Comparison of ENCODE assay signal across 1 cellular context in the genomic region with DNA sequence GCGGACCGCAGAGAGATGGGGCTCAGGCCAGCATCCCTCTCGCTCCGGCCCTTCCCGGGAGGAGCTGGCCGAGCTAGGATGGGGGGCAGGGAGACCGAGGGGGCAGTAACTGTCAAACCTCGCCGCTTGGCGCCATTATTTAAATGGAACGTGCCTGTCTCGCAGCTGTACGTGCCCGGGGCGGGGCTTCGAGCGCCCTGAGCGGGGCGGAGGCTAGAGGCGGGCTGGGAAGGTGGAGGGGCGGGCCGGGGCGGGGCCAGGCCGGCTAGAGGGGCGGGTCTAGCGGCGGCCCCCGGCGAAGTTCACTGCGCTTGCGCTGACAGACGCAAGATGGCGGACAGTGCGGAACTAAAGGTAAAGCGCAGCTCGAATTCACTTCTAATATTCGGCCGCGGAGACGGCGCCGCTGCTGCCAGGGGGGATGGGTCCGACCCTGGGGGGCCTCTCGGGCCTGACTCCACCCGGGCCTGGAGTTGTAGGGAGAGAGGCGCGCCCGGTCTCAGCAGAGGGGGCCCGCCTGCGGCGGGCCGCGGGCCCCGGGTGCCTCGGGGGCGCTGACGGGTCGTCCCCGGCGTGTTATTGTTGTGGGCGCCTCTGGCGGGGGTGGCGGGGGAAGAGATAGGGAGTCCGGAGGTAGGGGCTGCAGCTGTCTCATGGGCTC.
TF ChIP-seq lines count a peak whose summit lies in the region.

A gene (plus strand): TSS at position 319 of the 661 bp plus-strand sequence. CDS start 12 bp downstream, at position 331.

TF ChIP-seq in HepG2, 621 proteins besides CTCF, POLR2A, EP300 and RAD21 (continued from another document and continues in another):
- TF ChIP-seq, protein P1, sequence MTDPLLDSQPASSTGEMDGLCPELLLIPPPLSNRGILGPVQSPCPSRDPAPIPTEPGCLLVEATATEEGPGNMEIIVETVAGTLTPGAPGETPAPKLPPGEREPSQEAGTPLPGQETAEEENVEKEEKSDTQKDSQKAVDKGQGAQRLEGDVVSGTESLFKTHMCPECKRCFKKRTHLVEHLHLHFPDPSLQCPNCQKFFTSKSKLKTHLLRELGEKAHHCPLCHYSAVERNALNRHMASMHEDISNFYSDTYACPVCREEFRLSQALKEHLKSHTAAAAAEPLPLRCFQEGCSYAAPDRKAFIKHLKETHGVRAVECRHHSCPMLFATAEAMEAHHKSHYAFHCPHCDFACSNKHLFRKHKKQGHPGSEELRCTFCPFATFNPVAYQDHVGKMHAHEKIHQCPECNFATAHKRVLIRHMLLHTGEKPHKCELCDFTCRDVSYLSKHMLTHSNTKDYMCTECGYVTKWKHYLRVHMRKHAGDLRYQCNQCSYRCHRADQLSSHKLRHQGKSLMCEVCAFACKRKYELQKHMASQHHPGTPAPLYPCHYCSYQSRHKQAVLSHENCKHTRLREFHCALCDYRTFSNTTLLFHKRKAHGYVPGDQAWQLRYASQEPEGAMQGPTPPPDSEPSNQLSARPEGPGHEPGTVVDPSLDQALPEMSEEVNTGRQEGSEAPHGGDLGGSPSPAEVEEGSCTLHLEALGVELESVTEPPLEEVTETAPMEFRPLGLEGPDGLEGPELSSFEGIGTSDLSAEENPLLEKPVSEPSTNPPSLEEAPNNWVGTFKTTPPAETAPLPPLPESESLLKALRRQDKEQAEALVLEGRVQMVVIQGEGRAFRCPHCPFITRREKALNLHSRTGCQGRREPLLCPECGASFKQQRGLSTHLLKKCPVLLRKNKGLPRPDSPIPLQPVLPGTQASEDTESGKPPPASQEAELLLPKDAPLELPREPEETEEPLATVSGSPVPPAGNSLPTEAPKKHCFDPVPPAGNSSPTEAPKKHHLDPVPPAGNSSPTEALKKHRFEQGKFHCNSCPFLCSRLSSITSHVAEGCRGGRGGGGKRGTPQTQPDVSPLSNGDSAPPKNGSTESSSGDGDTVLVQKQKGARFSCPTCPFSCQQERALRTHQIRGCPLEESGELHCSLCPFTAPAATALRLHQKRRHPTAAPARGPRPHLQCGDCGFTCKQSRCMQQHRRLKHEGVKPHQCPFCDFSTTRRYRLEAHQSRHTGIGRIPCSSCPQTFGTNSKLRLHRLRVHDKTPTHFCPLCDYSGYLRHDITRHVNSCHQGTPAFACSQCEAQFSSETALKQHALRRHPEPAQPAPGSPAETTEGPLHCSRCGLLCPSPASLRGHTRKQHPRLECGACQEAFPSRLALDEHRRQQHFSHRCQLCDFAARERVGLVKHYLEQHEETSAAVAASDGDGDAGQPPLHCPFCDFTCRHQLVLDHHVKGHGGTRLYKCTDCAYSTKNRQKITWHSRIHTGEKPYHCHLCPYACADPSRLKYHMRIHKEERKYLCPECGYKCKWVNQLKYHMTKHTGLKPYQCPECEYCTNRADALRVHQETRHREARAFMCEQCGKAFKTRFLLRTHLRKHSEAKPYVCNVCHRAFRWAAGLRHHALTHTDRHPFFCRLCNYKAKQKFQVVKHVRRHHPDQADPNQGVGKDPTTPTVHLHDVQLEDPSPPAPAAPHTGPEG (CRISPR knock-in tag; IDR thresholded peaks at IDR 0.05) = no peak
- TF ChIP-seq GATAD1 (CRISPR knock-in tag; IDR thresholded peaks at IDR 0.05) = peak; percentile 33; the same call in 1 of the 2 replicates
- TF ChIP-seq, protein P2, sequence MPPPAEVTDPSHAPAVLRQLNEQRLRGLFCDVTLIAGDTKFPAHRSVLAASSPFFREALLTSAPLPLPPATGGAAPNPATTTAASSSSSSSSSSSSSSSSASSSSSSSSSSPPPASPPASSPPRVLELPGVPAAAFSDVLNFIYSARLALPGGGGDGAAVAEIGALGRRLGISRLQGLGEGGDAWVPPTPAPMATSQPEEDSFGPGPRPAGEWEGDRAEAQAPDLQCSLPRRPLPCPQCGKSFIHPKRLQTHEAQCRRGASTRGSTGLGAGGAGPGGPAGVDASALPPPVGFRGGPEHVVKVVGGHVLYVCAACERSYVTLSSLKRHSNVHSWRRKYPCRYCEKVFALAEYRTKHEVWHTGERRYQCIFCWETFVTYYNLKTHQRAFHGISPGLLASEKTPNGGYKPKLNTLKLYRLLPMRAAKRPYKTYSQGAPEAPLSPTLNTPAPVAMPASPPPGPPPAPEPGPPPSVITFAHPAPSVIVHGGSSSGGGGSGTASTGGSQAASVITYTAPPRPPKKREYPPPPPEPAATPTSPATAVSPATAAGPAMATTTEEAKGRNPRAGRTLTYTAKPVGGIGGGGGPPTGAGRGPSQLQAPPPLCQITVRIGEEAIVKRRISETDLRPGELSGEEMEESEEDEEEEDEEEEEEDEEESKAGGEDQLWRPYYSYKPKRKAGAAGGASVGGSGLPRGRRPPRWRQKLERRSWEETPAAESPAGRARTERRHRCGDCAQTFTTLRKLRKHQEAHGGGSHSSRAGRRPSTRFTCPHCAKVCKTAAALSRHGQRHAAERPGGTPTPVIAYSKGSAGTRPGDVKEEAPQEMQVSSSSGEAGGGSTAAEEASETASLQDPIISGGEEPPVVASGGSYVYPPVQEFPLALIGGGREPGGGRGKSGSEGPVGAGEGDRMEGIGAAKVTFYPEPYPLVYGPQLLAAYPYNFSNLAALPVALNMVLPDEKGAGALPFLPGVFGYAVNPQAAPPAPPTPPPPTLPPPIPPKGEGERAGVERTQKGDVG (CRISPR knock-in tag; IDR thresholded peaks at IDR 0.05; ENCODE audit: borderline replicate concordance) = no peak
- TF ChIP-seq, protein P3, sequence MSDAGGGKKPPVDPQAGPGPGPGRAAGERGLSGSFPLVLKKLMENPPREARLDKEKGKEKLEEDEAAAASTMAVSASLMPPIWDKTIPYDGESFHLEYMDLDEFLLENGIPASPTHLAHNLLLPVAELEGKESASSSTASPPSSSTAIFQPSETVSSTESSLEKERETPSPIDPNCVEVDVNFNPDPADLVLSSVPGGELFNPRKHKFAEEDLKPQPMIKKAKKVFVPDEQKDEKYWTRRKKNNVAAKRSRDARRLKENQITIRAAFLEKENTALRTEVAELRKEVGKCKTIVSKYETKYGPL (CRISPR knock-in tag; IDR thresholded peaks at IDR 0.05) = no peak
- TF ChIP-seq RAD51 (IDR thresholded peaks at IDR 0.05; ENCODE audit: borderline replicate concordance) = no peak
- peak; percentile 13; the same call in 1 of the 2 replicates for TF ChIP-seq KMT2A (CRISPR knock-in tag; IDR thresholded peaks at IDR 0.05)
- no peak for TF ChIP-seq ZNF101 (CRISPR knock-in tag; IDR thresholded peaks at IDR 0.05; ENCODE audit: borderline replicate concordance, low read depth)
- TF ChIP-seq TAF1 (CRISPR knock-in tag; IDR thresholded peaks at IDR 0.05) = peak; percentile 71
- TF ChIP-seq, protein P4, sequence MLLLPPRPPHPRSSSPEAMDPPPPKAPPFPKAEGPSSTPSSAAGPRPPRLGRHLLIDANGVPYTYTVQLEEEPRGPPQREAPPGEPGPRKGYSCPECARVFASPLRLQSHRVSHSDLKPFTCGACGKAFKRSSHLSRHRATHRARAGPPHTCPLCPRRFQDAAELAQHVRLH (CRISPR knock-in tag; IDR thresholded peaks at IDR 0.05; ENCODE audit: borderline replicate concordance, low read depth) = no peak
- TF ChIP-seq FOXP1 (IDR thresholded peaks at IDR 0.05) = no peak
- TF ChIP-seq FOXP1 (CRISPR knock-in tag; IDR thresholded peaks at IDR 0.05) = no peak
- peak; percentile 80; the same call in 1 of the 3 replicates for TF ChIP-seq MXI1 (IDR thresholded peaks at IDR 0.05; ENCODE audit: borderline replicate concordance, low read depth, low read length)
- TF ChIP-seq, protein P5, sequence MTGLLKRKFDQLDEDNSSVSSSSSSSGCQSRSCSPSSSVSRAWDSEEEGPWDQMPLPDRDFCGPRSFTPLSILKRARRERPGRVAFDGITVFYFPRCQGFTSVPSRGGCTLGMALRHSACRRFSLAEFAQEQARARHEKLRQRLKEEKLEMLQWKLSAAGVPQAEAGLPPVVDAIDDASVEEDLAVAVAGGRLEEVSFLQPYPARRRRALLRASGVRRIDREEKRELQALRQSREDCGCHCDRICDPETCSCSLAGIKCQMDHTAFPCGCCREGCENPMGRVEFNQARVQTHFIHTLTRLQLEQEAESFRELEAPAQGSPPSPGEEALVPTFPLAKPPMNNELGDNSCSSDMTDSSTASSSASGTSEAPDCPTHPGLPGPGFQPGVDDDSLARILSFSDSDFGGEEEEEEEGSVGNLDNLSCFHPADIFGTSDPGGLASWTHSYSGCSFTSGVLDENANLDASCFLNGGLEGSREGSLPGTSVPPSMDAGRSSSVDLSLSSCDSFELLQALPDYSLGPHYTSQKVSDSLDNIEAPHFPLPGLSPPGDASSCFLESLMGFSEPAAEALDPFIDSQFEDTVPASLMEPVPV (CRISPR knock-in tag; IDR thresholded peaks at IDR 0.05) = peak; percentile 95
- no peak for TF ChIP-seq ZNF451 (CRISPR knock-in tag; IDR thresholded peaks at IDR 0.05)
- no peak for TF ChIP-seq THYN1 (CRISPR knock-in tag; IDR thresholded peaks at IDR 0.05; ENCODE audit: borderline replicate concordance, low read depth)
- no peak for TF ChIP-seq CBX1 (IDR thresholded peaks at IDR 0.05; ENCODE audit: low read depth)
- TF ChIP-seq, protein P6, sequence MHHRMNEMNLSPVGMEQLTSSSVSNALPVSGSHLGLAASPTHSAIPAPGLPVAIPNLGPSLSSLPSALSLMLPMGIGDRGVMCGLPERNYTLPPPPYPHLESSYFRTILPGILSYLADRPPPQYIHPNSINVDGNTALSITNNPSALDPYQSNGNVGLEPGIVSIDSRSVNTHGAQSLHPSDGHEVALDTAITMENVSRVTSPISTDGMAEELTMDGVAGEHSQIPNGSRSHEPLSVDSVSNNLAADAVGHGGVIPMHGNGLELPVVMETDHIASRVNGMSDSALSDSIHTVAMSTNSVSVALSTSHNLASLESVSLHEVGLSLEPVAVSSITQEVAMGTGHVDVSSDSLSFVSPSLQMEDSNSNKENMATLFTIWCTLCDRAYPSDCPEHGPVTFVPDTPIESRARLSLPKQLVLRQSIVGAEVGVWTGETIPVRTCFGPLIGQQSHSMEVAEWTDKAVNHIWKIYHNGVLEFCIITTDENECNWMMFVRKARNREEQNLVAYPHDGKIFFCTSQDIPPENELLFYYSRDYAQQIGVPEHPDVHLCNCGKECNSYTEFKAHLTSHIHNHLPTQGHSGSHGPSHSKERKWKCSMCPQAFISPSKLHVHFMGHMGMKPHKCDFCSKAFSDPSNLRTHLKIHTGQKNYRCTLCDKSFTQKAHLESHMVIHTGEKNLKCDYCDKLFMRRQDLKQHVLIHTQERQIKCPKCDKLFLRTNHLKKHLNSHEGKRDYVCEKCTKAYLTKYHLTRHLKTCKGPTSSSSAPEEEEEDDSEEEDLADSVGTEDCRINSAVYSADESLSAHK (CRISPR knock-in tag; IDR thresholded peaks at IDR 0.05; ENCODE audit: borderline replicate concordance) = no peak
- TF ChIP-seq ZNF891 (CRISPR knock-in tag; IDR thresholded peaks at IDR 0.05) = no peak
- TF ChIP-seq, protein P7, sequence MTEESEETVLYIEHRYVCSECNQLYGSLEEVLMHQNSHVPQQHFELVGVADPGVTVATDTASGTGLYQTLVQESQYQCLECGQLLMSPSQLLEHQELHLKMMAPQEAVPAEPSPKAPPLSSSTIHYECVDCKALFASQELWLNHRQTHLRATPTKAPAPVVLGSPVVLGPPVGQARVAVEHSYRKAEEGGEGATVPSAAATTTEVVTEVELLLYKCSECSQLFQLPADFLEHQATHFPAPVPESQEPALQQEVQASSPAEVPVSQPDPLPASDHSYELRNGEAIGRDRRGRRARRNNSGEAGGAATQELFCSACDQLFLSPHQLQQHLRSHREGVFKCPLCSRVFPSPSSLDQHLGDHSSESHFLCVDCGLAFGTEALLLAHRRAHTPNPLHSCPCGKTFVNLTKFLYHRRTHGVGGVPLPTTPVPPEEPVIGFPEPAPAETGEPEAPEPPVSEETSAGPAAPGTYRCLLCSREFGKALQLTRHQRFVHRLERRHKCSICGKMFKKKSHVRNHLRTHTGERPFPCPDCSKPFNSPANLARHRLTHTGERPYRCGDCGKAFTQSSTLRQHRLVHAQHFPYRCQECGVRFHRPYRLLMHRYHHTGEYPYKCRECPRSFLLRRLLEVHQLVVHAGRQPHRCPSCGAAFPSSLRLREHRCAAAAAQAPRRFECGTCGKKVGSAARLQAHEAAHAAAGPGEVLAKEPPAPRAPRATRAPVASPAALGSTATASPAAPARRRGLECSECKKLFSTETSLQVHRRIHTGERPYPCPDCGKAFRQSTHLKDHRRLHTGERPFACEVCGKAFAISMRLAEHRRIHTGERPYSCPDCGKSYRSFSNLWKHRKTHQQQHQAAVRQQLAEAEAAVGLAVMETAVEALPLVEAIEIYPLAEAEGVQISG (CRISPR knock-in tag; IDR thresholded peaks at IDR 0.05) = peak; percentile 31; the same call in 1 of the 2 replicates
- peak; percentile 96 for TF ChIP-seq SIN3A (IDR thresholded peaks at IDR 0.05; ENCODE audit: borderline replicate concordance, low read depth, low read length)
- TF ChIP-seq TARDBP (CRISPR knock-in tag; IDR thresholded peaks at IDR 0.05) = peak; percentile 75; the same call in 1 of the 2 replicates
- TF ChIP-seq CCAR2 (optimal IDR thresholded peaks at IDR 0.05; ENCODE audit: low read depth, low read length) = no peak
- TF ChIP-seq NR2F1 (CRISPR knock-in tag; IDR thresholded peaks at IDR 0.05) = no peak
- no peak for TF ChIP-seq GPN1 (CRISPR knock-in tag; IDR thresholded peaks at IDR 0.05; ENCODE audit: borderline replicate concordance)
- TF ChIP-seq HOXA5 (CRISPR knock-in tag; IDR thresholded peaks at IDR 0.05) = 0 out of 2 replicates have a peak, but pooled peaks have one; percentile 76
- no peak for TF ChIP-seq EED (CRISPR knock-in tag; IDR thresholded peaks at IDR 0.05)
- TF ChIP-seq RXRA (CRISPR knock-in tag; IDR thresholded peaks at IDR 0.05) = no peak
- peak; percentile 48 for TF ChIP-seq AGO2 (optimal IDR thresholded peaks at IDR 0.05; ENCODE audit: low read depth, low read length)
- TF ChIP-seq ZNF788 (CRISPR knock-in tag; IDR thresholded peaks at IDR 0.05; ENCODE audit: borderline replicate concordance) = peak; percentile 75; the same call in 1 of the 2 replicates
- 0 out of 2 replicates have a peak, but pooled peaks have one; percentile 44 for TF ChIP-seq ZNF776 (CRISPR knock-in tag; IDR thresholded peaks at IDR 0.05)
- TF ChIP-seq ARID2 (CRISPR knock-in tag; IDR thresholded peaks at IDR 0.05; ENCODE audit: borderline replicate concordance) = peak; percentile 86; the same call in 1 of the 2 replicates
- TF ChIP-seq POGZ (CRISPR knock-in tag; IDR thresholded peaks at IDR 0.05) = peak; percentile 58; the same call in 1 of the 2 replicates
- TF ChIP-seq, protein P8, sequence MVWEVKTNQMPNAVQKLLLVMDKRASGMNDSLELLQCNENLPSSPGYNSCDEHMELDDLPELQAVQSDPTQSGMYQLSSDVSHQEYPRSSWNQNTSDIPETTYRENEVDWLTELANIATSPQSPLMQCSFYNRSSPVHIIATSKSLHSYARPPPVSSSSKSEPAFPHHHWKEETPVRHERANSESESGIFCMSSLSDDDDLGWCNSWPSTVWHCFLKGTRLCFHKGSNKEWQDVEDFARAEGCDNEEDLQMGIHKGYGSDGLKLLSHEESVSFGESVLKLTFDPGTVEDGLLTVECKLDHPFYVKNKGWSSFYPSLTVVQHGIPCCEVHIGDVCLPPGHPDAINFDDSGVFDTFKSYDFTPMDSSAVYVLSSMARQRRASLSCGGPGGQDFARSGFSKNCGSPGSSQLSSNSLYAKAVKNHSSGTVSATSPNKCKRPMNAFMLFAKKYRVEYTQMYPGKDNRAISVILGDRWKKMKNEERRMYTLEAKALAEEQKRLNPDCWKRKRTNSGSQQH (CRISPR knock-in tag; IDR thresholded peaks at IDR 0.05; ENCODE audit: low read depth) = no peak
- TF ChIP-seq CCDC6 (CRISPR knock-in tag; IDR thresholded peaks at IDR 0.05) = 0 out of 2 replicates have a peak, but pooled peaks have one; percentile 42
- peak; percentile 84 for TF ChIP-seq TMF1 (CRISPR knock-in tag; IDR thresholded peaks at IDR 0.05; ENCODE audit: low read depth)
- TF ChIP-seq, protein P9, sequence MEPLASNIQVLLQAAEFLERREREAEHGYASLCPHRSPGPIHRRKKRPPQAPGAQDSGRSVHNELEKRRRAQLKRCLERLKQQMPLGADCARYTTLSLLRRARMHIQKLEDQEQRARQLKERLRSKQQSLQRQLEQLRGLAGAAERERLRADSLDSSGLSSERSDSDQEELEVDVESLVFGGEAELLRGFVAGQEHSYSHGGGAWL (CRISPR knock-in tag; IDR thresholded peaks at IDR 0.05) = 0 out of 2 replicates have a peak, but pooled peaks have one; percentile 30
